35 cellular contexts compared by ENCODE assay signal in the genomic region with DNA sequence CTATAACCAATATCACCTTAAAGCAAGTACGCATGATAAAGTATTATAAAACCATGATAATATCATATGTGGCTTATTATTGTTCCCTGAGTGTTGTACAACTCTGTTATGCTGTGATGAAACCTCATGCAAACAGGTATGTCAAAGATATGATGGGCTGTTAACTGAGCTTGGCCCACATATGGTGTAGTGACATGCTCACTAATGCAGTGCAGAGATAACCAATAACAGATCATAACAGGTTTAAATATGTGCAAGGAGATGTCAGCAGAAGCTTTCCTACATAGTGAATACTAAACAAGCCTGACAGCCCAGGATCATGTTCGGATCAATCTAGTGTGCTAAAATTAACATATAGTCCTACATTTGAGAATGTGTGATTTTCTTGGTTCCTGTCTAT. TPM values are rescaled to one million over a fixed set of nuclear protein-coding genes. Genes with fewer than 3 reads are reported as not detected.
"Had no signal": no experiment of that assay in that cellular context is flagged by ENCODE, and none has a peak within 500 bp of the region (broad histone marks: within the 10 kb centered on the region; RNA-seq: fewer than 3 reads in every experiment).

No MANE protein-coding gene starts in this region.

- H3K4me1 Mint-ChIP-seq: activated CD4-positive, alpha-beta memory T cell treated with anti-CD3 and anti-CD28 coated beads, Interleukin-2, amount 10 ng/mL, durations not matched to agents 7 days and 5 days; activated CD8-positive, alpha-beta memory T cell treated with anti-CD3 and anti-CD28 coated beads, Interleukin-2, amount 10 ng/mL, durations not matched to agents 7 days and 5 days; activated naive CD4-positive, alpha-beta T cell treated with anti-CD3 and anti-CD28 coated beads, Interleukin-2, amount 10 ng/mL, durations not matched to agents 7 days and 5 days; activated naive CD8-positive, alpha-beta T cell treated with anti-CD3 and anti-CD28 coated beads, Interleukin-2, amount 50 U/mL, for 24 hours had no signal

- H3K27ac ChIP-seq: SJSA1 had no signal

- H3K36me3 Mint-ChIP-seq: activated CD8-positive, alpha-beta memory T cell treated with anti-CD3 and anti-CD28 coated beads, Interleukin-2, amount 10 ng/mL, durations not matched to agents 7 days and 5 days; activated naive CD4-positive, alpha-beta T cell treated with anti-CD3 and anti-CD28 coated beads, Interleukin-2, amount 10 ng/mL, durations not matched to agents 7 days and 5 days; activated naive CD8-positive, alpha-beta T cell; brain had no signal

- DNase-seq: activated CD4-positive, alpha-beta memory T cell treated with anti-CD3 and anti-CD28 coated beads, Interleukin-2, amount 10 ng/mL, durations not matched to agents 7 days and 5 days; activated CD4-positive, alpha-beta T cell treated with anti-CD3 and anti-CD28 coated beads for 1 hour; activated CD4-positive, alpha-beta T cell treated with anti-CD3 and anti-CD28 coated beads for 48 hours; activated CD4-positive, CD25-positive, alpha-beta regulatory T cell; activated CD8-positive, alpha-beta memory T cell treated with anti-CD3 and anti-CD28 coated beads for 24 hours; activated CD8-positive, alpha-beta memory T cell treated with anti-CD3 and anti-CD28 coated beads, Interleukin-2, amount 10 ng/mL, durations not matched to agents 7 days and 5 days; activated CD8-positive, alpha-beta memory T cell treated with anti-CD3 and anti-CD28 coated beads, Interleukin-2, amount 50 U/mL, for 48 hours; activated effector memory CD4-positive, alpha-beta T cell treated with Interleukin-2 at 50 U/mL for 16 hours; activated naive CD4-positive, alpha-beta T cell treated with anti-CD3 and anti-CD28 coated beads, Interleukin-2, amount 10 ng/mL, durations not matched to agents 7 days and 5 days; activated naive CD8-positive, alpha-beta T cell treated with anti-CD3 and anti-CD28 coated beads, Interleukin-2, amount 50 U/mL, for 24 hours; activated T-cell treated with anti-CD3 and anti-CD28 coated beads, Interleukin-2, amount 50 U/mL, for 48 hours; anterior cingulate cortex; central memory CD4-positive, alpha-beta T cell; Kasumi-1; MG63; NCI-H1048; NCI-H1105 treated with DMSO at 0.1 percent for 48 hours; NCI-H1436; NCI-H1694; NCI-H1930; NCI-H2081 treated with DMSO at 0.1 percent for 48 hours; NCI-H226; NCI-H446 treated with DMSO at 0.1 percent for 48 hours; NCI-H524; NCI-H69; PC-3; Peyer's patch; RPMI8226; SHP77 treated with DMSO at 0.1 percent for 48 hours; SK-N-SH had no signal

- H3K4me1 ChIP-seq: Peyer's patch, SJSA1 had no signal

- H3K27me3 ChIP-seq: MG63, Peyer's patch had no signal

- H3K9me3 ChIP-seq: MG63, Peyer's patch, SJSA1, SK-N-SH had no signal

- H3K9me3 Mint-ChIP-seq: activated CD4-positive, alpha-beta memory T cell treated with anti-CD3 and anti-CD28 coated beads, Interleukin-2, amount 10 ng/mL, durations not matched to agents 7 days and 5 days; activated naive CD4-positive, alpha-beta T cell treated with anti-CD3 and anti-CD28 coated beads, Interleukin-2, amount 10 ng/mL, durations not matched to agents 7 days and 5 days; activated naive CD8-positive, alpha-beta T cell treated with anti-CD3 and anti-CD28 coated beads, Interleukin-2, amount 50 U/mL, for 24 hours; brain; T-helper 1 cell treated with Interleukin-12 subunit alpha and Interleukin-12 subunit beta and Interleukin-4 antibody, amounts not matched to agents 30 μg/mL and 1 μg/mL, for 36 hours; T-helper 2 cell treated with Interferon-gamma antibody and Interleukin-4, amounts not matched to agents 5 μg/mL and 100 μg/mL, for 36 hours had no signal

- H3K4me3 ChIP-seq: MG63, Peyer's patch, SJSA1 had no signal

- H3K4me3 Mint-ChIP-seq: activated CD4-positive, alpha-beta memory T cell treated with anti-CD3 and anti-CD28 coated beads, Interleukin-2, amount 10 ng/mL, durations not matched to agents 7 days and 5 days; activated CD8-positive, alpha-beta memory T cell treated with anti-CD3 and anti-CD28 coated beads, Interleukin-2, amount 10 ng/mL, durations not matched to agents 7 days and 5 days; activated naive CD4-positive, alpha-beta T cell treated with anti-CD3 and anti-CD28 coated beads, Interleukin-2, amount 10 ng/mL, durations not matched to agents 7 days and 5 days; activated naive CD8-positive, alpha-beta T cell; activated naive CD8-positive, alpha-beta T cell treated with anti-CD3 and anti-CD28 coated beads, Interleukin-2, amount 50 U/mL, for 24 hours; brain; T-helper 1 cell treated with Interleukin-12 subunit alpha and Interleukin-12 subunit beta and Interleukin-4 antibody, amounts not matched to agents 30 μg/mL and 1 μg/mL, for 36 hours; T-helper 2 cell treated with Interferon-gamma antibody and Interleukin-4, amounts not matched to agents 5 μg/mL and 100 μg/mL, for 36 hours had no signal

- ATAC-seq: activated CD8-positive, alpha-beta memory T cell treated with anti-CD3 and anti-CD28 coated beads, Interleukin-2, amount 10 ng/mL, durations not matched to agents 7 days and 5 days; activated naive CD8-positive, alpha-beta T cell treated with anti-CD3 and anti-CD28 coated beads, Interleukin-2, amount 50 U/mL, for 24 hours; PC-3 had no signal

- H3K9ac ChIP-seq: SK-N-SH had no signal

- H3K27me3 Mint-ChIP-seq: activated CD4-positive, alpha-beta memory T cell treated with anti-CD3 and anti-CD28 coated beads, Interleukin-2, amount 10 ng/mL, durations not matched to agents 7 days and 5 days; activated CD8-positive, alpha-beta memory T cell treated with anti-CD3 and anti-CD28 coated beads, Interleukin-2, amount 10 ng/mL, durations not matched to agents 7 days and 5 days; activated naive CD4-positive, alpha-beta T cell treated with anti-CD3 and anti-CD28 coated beads, Interleukin-2, amount 10 ng/mL, durations not matched to agents 7 days and 5 days; activated naive CD8-positive, alpha-beta T cell; activated naive CD8-positive, alpha-beta T cell treated with anti-CD3 and anti-CD28 coated beads, Interleukin-2, amount 50 U/mL, for 24 hours had no signal

- H3K36me3 ChIP-seq: MG63, Peyer's patch, SJSA1 had no signal

- H3K27ac Mint-ChIP-seq: activated CD4-positive, alpha-beta memory T cell treated with anti-CD3 and anti-CD28 coated beads, Interleukin-2, amount 10 ng/mL, durations not matched to agents 7 days and 5 days; activated CD8-positive, alpha-beta memory T cell treated with anti-CD3 and anti-CD28 coated beads, Interleukin-2, amount 10 ng/mL, durations not matched to agents 7 days and 5 days; activated naive CD4-positive, alpha-beta T cell treated with anti-CD3 and anti-CD28 coated beads, Interleukin-2, amount 10 ng/mL, durations not matched to agents 7 days and 5 days; activated naive CD8-positive, alpha-beta T cell; activated naive CD8-positive, alpha-beta T cell treated with anti-CD3 and anti-CD28 coated beads, Interleukin-2, amount 50 U/mL, for 24 hours; brain; T-helper 1 cell treated with Interleukin-12 subunit alpha and Interleukin-12 subunit beta and Interleukin-4 antibody, amounts not matched to agents 30 μg/mL and 1 μg/mL, for 36 hours; T-helper 2 cell treated with Interferon-gamma antibody and Interleukin-4, amounts not matched to agents 5 μg/mL and 100 μg/mL, for 36 hours had no signal

RNA-seq across cellular contexts. Expression of a gene that starts 9.6 kb away (rescaled TPM):
- total RNA-seq: activated CD4-positive, alpha-beta memory T cell treated with anti-CD3 and anti-CD28 coated beads, Interleukin-2, amount 10 ng/mL, durations not matched to agents 7 days and 5 days; activated CD8-positive, alpha-beta memory T cell treated with anti-CD3 and anti-CD28 coated beads, Interleukin-2, amount 10 ng/mL, durations not matched to agents 7 days and 5 days; PC-3 had no signal
